8 cellular contexts compared by ENCODE assay signal in genomic region chr11:111977141-111978027, GRCh38. TPM values are rescaled to one million over a fixed set of nuclear protein-coding genes. Genes with fewer than 3 reads are reported as not detected.
DNase-seq lines count a peak whose midpoint lies in the region; ATAC-seq, FAIRE-seq and TF ChIP-seq lines count a peak whose summit lies in the region.

No MANE protein-coding gene starts in this region.

- WGBS in esophagus, 2 donors: 2 to 3% methylated on average over 44 to 67 of the region's 67 CpGs

- peak overlapping the region in 3 of 4 donors; percentile 71 to 85 (median 73) for H3K4me3 Mint-ChIP-seq in CD4-positive, CD25-positive, alpha-beta regulatory T cell
- H3K4me3 Mint-ChIP-seq in activated CD4-positive, alpha-beta memory T cell treated with anti-CD3 and anti-CD28 coated beads for 36 hours: peak overlapping the region; percentile 60

- H3K27me3 Mint-ChIP-seq in CD4-positive, CD25-positive, alpha-beta regulatory T cell: peaks cover 44% of the 10 kb centered on the region
- peaks cover 22% of the 10 kb centered on the region for H3K27me3 Mint-ChIP-seq in activated CD4-positive, alpha-beta memory T cell treated with anti-CD3 and anti-CD28 coated beads for 36 hours

- peaks cover 3% of the 10 kb centered on the region for H3K36me3 Mint-ChIP-seq in CD4-positive, CD25-positive, alpha-beta regulatory T cell
- H3K36me3 Mint-ChIP-seq in activated CD4-positive, alpha-beta memory T cell treated with anti-CD3 and anti-CD28 coated beads for 36 hours: peaks cover 5% of the 10 kb centered on the region

- intact Hi-C loops in activated CD4-positive, alpha-beta memory T cell treated with anti-CD3 and anti-CD28 coated beads for 36 hours (cut with micrococcal nuclease): no loop called here

- peaks cover 8% of the 10 kb centered on the region for H3K4me1 ChIP-seq in CD4-positive, CD25-positive, alpha-beta regulatory T cell (ENCODE audit: control insufficient read depth, insufficient read depth, low read length, poor library complexity, severe bottlenecking)
- H3K4me1 ChIP-seq in esophagus (ENCODE audit: control insufficient read depth in 2 of 2, insufficient read depth in 2 of 2, low read length in 1 of 2) (peaks cover 0 to 6% of the 10 kb centered on the region in 2 donors), mononuclear cell (ENCODE audit: insufficient read depth, low read length) (peaks cover 6% of the 10 kb centered on the region)

- no peak overlapping the region for H3K27ac Mint-ChIP-seq in CD4-positive, CD25-positive, alpha-beta regulatory T cell
- no peak overlapping the region for H3K27ac Mint-ChIP-seq in activated CD4-positive, alpha-beta memory T cell treated with anti-CD3 and anti-CD28 coated beads for 36 hours

- peaks cover 5% of the 10 kb centered on the region for H3K27me3 ChIP-seq in CD4-positive, CD25-positive, alpha-beta regulatory T cell (ENCODE audit: control insufficient read depth, insufficient read depth, low read length)
- H3K27me3 ChIP-seq in esophagus (ENCODE audit: control insufficient read depth in 1 of 2, insufficient read depth in 2 of 2, low read length in 2 of 2) (no peaks in the 10 kb centered on the region), mononuclear cell (ENCODE audit: insufficient read depth, low read length) (peaks cover 26% of the 10 kb centered on the region)

- peak; percentile 51 to 52 for ATAC-seq in CD4-positive, CD25-positive, alpha-beta regulatory T cell (ENCODE audit: low read depth in 2 of 2)
- peak; percentile 49 for ATAC-seq in HG02642 (IDR thresholded peaks at IDR 0.05; ENCODE audit: poor library complexity, unreplicated experiment)

- peaks cover 0 to 1% (median 0%) of the 10 kb centered on the region in 7 donors for H3K9me3 Mint-ChIP-seq in CD4-positive, CD25-positive, alpha-beta regulatory T cell
- H3K9me3 Mint-ChIP-seq in activated CD4-positive, alpha-beta memory T cell treated with anti-CD3 and anti-CD28 coated beads for 36 hours: no peaks in the 10 kb centered on the region

- FAIRE-seq in D721Med (lab: Jason Lieb, UNC): no peak

- CTCF ChIA-PET in activated CD4-positive, alpha-beta memory T cell treated with anti-CD3 and anti-CD28 coated beads for 36 hours (lab: Charles Lee): interaction anchor here (6.3 kb wide), 1 partner anchor 41 kb away, joined by 190 read pairs; the partner anchor contains the start of gene DIXDC1

- no peaks in the 10 kb centered on the region for H3K36me3 ChIP-seq in CD4-positive, CD25-positive, alpha-beta regulatory T cell (ENCODE audit: control insufficient read depth, insufficient read depth, low read length)
- no peaks in the 10 kb centered on the region for H3K36me3 ChIP-seq in esophagus (ENCODE audit: control insufficient read depth in 2 of 2, insufficient read depth in 2 of 2, low read length in 1 of 2)

- TF ChIP-seq CTCF in D721Med (IDR thresholded peaks at IDR 0.05; ENCODE audit: insufficient read depth, missing control alignments): no peak

- peak; percentile 3 to 18 (median 15) for DNase-seq in CD4-positive, CD25-positive, alpha-beta regulatory T cell
- DNase-seq in activated CD4-positive, alpha-beta memory T cell treated with anti-CD3 and anti-CD28 coated beads for 36 hours: peak; percentile 22
- DNase-seq in D721Med (ENCODE audit: insufficient read length, low spot score) (no peak), SHP77 treated with DMSO at 0.1 percent for 48 hours (lab: John Stamatoyannopoulos, UW) (no peak)

- peaks cover 0 to 20% (median 12%) of the 10 kb centered on the region in 4 donors for H3K4me1 Mint-ChIP-seq in CD4-positive, CD25-positive, alpha-beta regulatory T cell
- peaks cover 10% of the 10 kb centered on the region for H3K4me1 Mint-ChIP-seq in activated CD4-positive, alpha-beta memory T cell treated with anti-CD3 and anti-CD28 coated beads for 36 hours (ENCODE audit: low read depth)

- no peak overlapping the region for H3K27ac ChIP-seq in CD4-positive, CD25-positive, alpha-beta regulatory T cell (ENCODE audit: insufficient read depth, low read length, poor library complexity, severe bottlenecking)
- H3K27ac ChIP-seq in esophagus (ENCODE audit: low read depth in 2 of 2, low read length in 1 of 2) (peak overlapping the region; percentile 84 to 85), temporal lobe (ENCODE audit: low read depth, low read length) (peak overlapping the region; percentile 97)

- no peak overlapping the region for H3K4me3 ChIP-seq in CD4-positive, CD25-positive, alpha-beta regulatory T cell (ENCODE audit: low read depth, low read length)
- peak overlapping the region; percentile 50 to 53 for H3K4me3 ChIP-seq in esophagus (ENCODE audit: low read depth in 1 of 2, low read length in 2 of 2)
- peak overlapping the region; percentile 8 for H3K4me3 ChIP-seq in mononuclear cell (ENCODE audit: low read length)

- POLR2A ChIA-PET in activated CD4-positive, alpha-beta memory T cell treated with anti-CD3 and anti-CD28 coated beads for 36 hours (lab: Charles Lee): no interaction called here

- H3K9me3 ChIP-seq in CD4-positive, CD25-positive, alpha-beta regulatory T cell (ENCODE audit: control insufficient read depth in 2 of 2, low read length in 2 of 2): no peaks in the 10 kb centered on the region
- no peaks in the 10 kb centered on the region for H3K9me3 ChIP-seq in esophagus (ENCODE audit: control insufficient read depth in 2 of 2, insufficient read depth in 1 of 2, low read depth in 1 of 2, low read length in 1 of 2)
- no peaks in the 10 kb centered on the region for H3K9me3 ChIP-seq in mononuclear cell (ENCODE audit: low read depth, low read length)

RNA-seq across cellular contexts. Expression of gene DIXDC1, which starts 40.2 kb away (rescaled TPM):
- total RNA-seq in CD4-positive, CD25-positive, alpha-beta regulatory T cell: 3.9 TPM
- polyA plus RNA-seq in CD4-positive, CD25-positive, alpha-beta regulatory T cell: 1 to 10 TPM in 3 of 4 donors, under 1 TPM in 1; 0.78 to 1.5 (median 1.3) TPM
- total RNA-seq in activated CD4-positive, alpha-beta memory T cell treated with anti-CD3 and anti-CD28 coated beads for 36 hours: 10 to 100 TPM; 13.3 to 14.9 TPM
- polyA plus RNA-seq in esophagus: 1 to 10 TPM; 1.9 to 4.2 TPM
- 1.4 TPM for total RNA-seq in mononuclear cell
- total RNA-seq in temporal lobe: 66.6 TPM

RNA-seq across cellular contexts. Expression of gene DLAT, which starts 47.8 kb away (rescaled TPM):
- total RNA-seq in CD4-positive, CD25-positive, alpha-beta regulatory T cell: 16.3 TPM
- polyA plus RNA-seq in CD4-positive, CD25-positive, alpha-beta regulatory T cell: 10 to 100 TPM; 22.8 to 26.8 (median 24.2) TPM
- total RNA-seq in activated CD4-positive, alpha-beta memory T cell treated with anti-CD3 and anti-CD28 coated beads for 36 hours: 10 to 100 TPM; 36.4 to 39.0 TPM
- 10 to 100 TPM in 1 of 2 donors, 1 to 10 TPM in 1; 9.7 to 22.6 TPM for polyA plus RNA-seq in esophagus
- total RNA-seq in mononuclear cell: 15.1 TPM
- total RNA-seq in temporal lobe: 30.2 TPM

RNA-seq across cellular contexts. Expression of gene C11orf52, which starts 58.7 kb away (rescaled TPM):
- total RNA-seq in CD4-positive, CD25-positive, alpha-beta regulatory T cell: not detected
- polyA plus RNA-seq in CD4-positive, CD25-positive, alpha-beta regulatory T cell: under 1 TPM in 1 of 4 donors, not detected in 3; 0.41 TPM
- not detected for total RNA-seq in activated CD4-positive, alpha-beta memory T cell treated with anti-CD3 and anti-CD28 coated beads for 36 hours
- polyA plus RNA-seq in esophagus: 1 to 10 TPM; 6.5 to 6.6 TPM
- total RNA-seq in mononuclear cell: not detected
- not detected for total RNA-seq in temporal lobe

Comparison
In these comparisons a context has a peak if more than half of its experiments do, and no peak if none do; other contexts are left out.
1. DNase-seq: peak in CD4-positive, CD25-positive, alpha-beta regulatory T cell (3 of 3) and activated CD4-positive, alpha-beta memory T cell treated with anti-CD3 and anti-CD28 coated beads for 36 hours (single experiment); none in D721Med (single experiment) and SHP77 treated with DMSO at 0.1 percent for 48 hours (single experiment).